In the genomic region with DNA sequence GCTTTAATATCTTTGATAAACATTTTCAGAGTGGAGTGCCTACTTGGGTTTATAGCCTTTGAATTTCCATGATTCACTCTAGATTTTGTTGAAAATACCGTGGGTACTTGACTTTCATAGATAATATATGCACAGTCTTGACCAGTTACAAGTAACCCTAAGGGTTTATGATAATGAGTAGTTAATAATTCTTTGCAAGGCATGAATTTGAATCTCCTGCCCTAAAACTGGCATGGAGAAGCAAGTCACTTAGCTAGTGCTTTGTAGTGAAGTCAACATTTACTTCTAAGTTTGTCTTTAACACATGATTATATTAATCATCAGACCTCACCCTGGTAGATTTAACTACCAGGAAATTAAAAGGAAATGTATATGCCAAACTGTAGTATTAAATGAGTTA, we compare ENCODE assay signal across 4 cellular contexts.
"Had no signal": no experiment of that assay in that cellular context is flagged by ENCODE, and none has a peak within 500 bp of the region (broad histone marks: within the 10 kb centered on the region; RNA-seq: fewer than 3 reads in every experiment).

No MANE protein-coding gene starts in this region.

- ATAC-seq: HepG2, K562 had no signal

- DNase-seq: KBM-7, KG1 had no signal

- H3K4me3 ChIP-seq: K562 had no signal
